Comparison of ENCODE assay signal across 10 cellular contexts in genomic region chr14:81473456-81474155, GRCh38.
DNase-seq lines count a peak whose midpoint lies in the region; ATAC-seq, FAIRE-seq and TF ChIP-seq lines count a peak whose summit lies in the region.
"Had no signal": no experiment of that assay in that cellular context is flagged by ENCODE, and none has a peak within 500 bp of the region (broad histone marks: within the 10 kb centered on the region; RNA-seq: fewer than 3 reads in every experiment).

No MANE protein-coding gene starts in this region.

- H3K4me3 ChIP-seq in BE2C (ENCODE audit: low read depth, low read length), result no peak overlapping the region

- peaks cover 74% of the 10 kb centered on the region for H3K36me3 Mint-ChIP-seq in activated naive CD8-positive, alpha-beta T cell treated with anti-CD3 and anti-CD28 coated beads for 36 hours

- no peaks in the 10 kb centered on the region; the same call in 1 of the 2 replicates for H3K4me1 ChIP-seq in BE2C

- TF ChIP-seq CTCF in BE2C (IDR thresholded peaks at IDR 0.05; ENCODE audit: low read depth, low read length), result no peak

- no peaks in the 10 kb centered on the region for H3K27me3 Mint-ChIP-seq in activated naive CD8-positive, alpha-beta T cell treated with anti-CD3 and anti-CD28 coated beads for 36 hours

- peaks cover 4% of the 10 kb centered on the region; the same call in 1 of the 2 replicates for H3K36me3 ChIP-seq in BE2C

- peak; percentile 36 for FAIRE-seq in GM18507 (lab: Jason Lieb, UNC)

- no peaks in the 10 kb centered on the region for H3K9me3 ChIP-seq in BE2C

- H3K27me3 ChIP-seq in BE2C, result no peaks in the 10 kb centered on the region

- peak; percentile 5 for ATAC-seq in GM21367 (IDR thresholded peaks at IDR 0.05; ENCODE audit: unreplicated experiment)
- ATAC-seq in HG03103 (IDR thresholded peaks at IDR 0.05; ENCODE audit: low read depth, unreplicated experiment), result peak; percentile 13

- H3K4me1 Mint-ChIP-seq in activated naive CD8-positive, alpha-beta T cell treated with anti-CD3 and anti-CD28 coated beads for 36 hours, result peaks cover 60% of the 10 kb centered on the region

- H3K4me3 Mint-ChIP-seq in activated naive CD8-positive, alpha-beta T cell treated with anti-CD3 and anti-CD28 coated beads for 36 hours, result peak overlapping the region; percentile 40

- H3K9me3 Mint-ChIP-seq in activated naive CD8-positive, alpha-beta T cell treated with anti-CD3 and anti-CD28 coated beads for 36 hours, result peaks cover 8% of the 10 kb centered on the region

- H3K27ac Mint-ChIP-seq in activated naive CD8-positive, alpha-beta T cell treated with anti-CD3 and anti-CD28 coated beads for 36 hours, result peak overlapping the region; percentile 90

- DNase-seq in GM18507 (ENCODE audit: extremely low spot score, insufficient read length, low read depth) (no peak), GM03348 (ENCODE audit: low spot score) (no peak), BE2C (no peak), NCI-H2227 (lab: John Stamatoyannopoulos, UW; ENCODE audit: unreplicated experiment) (no peak), C1 segment of cervical spinal cord (lab: John Stamatoyannopoulos, UW) (no peak)
- no peak for DNase-seq in activated naive CD8-positive, alpha-beta T cell treated with anti-CD3 and anti-CD28 coated beads for 36 hours
- DNase-seq: DMS 273 treated with DMSO at 0.1 percent for 48 hours, NCI-H345 had no signal
